1 cellular context compared by ENCODE assay signal in genomic region chr13:114140131-114140908, GRCh38.
TF ChIP-seq lines count a peak whose summit lies in the region.

No MANE protein-coding gene starts in this region.

TF ChIP-seq in K562, 482 proteins besides CTCF, POLR2A, EP300 and RAD21:
- TF ChIP-seq DPF2 (IDR thresholded peaks at IDR 0.05) = no peak
- no peak for TF ChIP-seq ZFPM2 (CRISPR knock-in tag; IDR thresholded peaks at IDR 0.05)
- TF ChIP-seq NRF1 (conservative IDR thresholded peaks at IDR 0.05 in 1 of 2, IDR thresholded peaks at IDR 0.05 in 1 of 2) = no peak
- no peak for TF ChIP-seq KAT8 (IDR thresholded peaks at IDR 0.05; ENCODE audit: low read depth)
- no peak for TF ChIP-seq E2F1 (CRISPR knock-in tag; IDR thresholded peaks at IDR 0.05)
- TF ChIP-seq TRIM28 (IDR thresholded peaks at IDR 0.05) = no peak
- TF ChIP-seq CBFA2T3 (IDR thresholded peaks at IDR 0.05) = peak; percentile 17; the same call in 1 of the 2 replicates
- no peak for TF ChIP-seq ZKSCAN8 (CRISPR knock-in tag; IDR thresholded peaks at IDR 0.05)
- TF ChIP-seq FOXO4 (CRISPR knock-in tag; IDR thresholded peaks at IDR 0.05) = no peak
- 0 out of 2 replicates have a peak, but pooled peaks have one; percentile 20 for TF ChIP-seq EGR1 (conservative IDR thresholded peaks at IDR 0.05)
TF ChIP-seq in K562: peak in this region for 2.
